ENCODE assay signal across 1 cellular context in the genomic region with DNA sequence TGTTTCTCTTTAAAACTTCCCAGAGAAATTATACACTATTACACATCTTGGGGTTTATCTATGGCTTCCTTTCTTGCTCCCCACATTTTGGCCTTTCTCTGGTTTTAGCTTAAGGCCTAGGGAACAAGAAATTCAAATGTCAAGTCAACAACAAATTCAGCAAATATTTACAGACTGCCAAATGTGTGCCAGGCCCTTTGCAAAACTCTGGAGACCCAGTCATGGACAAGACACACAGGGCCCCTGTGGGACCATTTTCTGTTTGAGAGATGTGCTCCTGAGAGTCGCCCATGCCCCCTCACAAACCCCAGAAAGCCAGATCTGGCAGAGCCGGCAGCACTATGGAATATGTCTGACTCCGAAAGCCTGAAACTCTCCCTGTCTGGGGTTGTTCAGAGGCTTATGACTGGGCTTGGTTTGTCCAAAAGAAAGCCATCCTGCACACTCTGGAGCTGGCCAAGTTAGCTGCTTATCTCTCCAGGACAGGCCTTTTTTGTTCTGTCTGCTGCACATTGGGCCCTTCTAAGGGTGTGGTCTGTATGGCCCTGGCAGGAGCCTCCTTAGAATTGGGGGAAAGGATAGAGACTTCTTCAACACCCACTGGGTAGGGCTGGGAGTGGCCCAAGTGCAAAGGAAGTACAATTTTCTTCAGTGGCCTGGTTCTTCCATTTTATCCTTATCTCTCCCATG.
TF ChIP-seq lines count a peak whose summit lies in the region.

No MANE protein-coding gene starts in this region.

TF ChIP-seq in K562, 482 proteins besides CTCF, POLR2A, EP300 and RAD21 (continued from another document and continues in another):
- TF ChIP-seq, protein P1, sequence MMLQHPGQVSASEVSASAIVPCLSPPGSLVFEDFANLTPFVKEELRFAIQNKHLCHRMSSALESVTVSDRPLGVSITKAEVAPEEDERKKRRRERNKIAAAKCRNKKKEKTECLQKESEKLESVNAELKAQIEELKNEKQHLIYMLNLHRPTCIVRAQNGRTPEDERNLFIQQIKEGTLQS (IDR thresholded peaks at IDR 0.05): no peak
- TF ChIP-seq, protein P1 (CRISPR knock-in tag; conservative IDR thresholded peaks at IDR 0.05): no peak
- TF ChIP-seq SMARCC2 (IDR thresholded peaks at IDR 0.05; ENCODE audit: low read depth) (peak; percentile 55; the same call in 1 of the 2 replicates), SMARCE1 (IDR thresholded peaks at IDR 0.05) (peak; percentile 78), HDGF (IDR thresholded peaks at IDR 0.05) (no peak), HDAC2 (IDR thresholded peaks at IDR 0.05) (peak; percentile 83), GATA2 (CRISPR knock-in tag; IDR thresholded peaks at IDR 0.05) (peak; percentile 69), NCOR1 (IDR thresholded peaks at IDR 0.05) (peak; percentile 88), RNF2 (IDR thresholded peaks at IDR 0.05) (peak; percentile 27; the same call in 1 of the 2 replicates), PRPF4 (IDR thresholded peaks at IDR 0.05; ENCODE audit: insufficient read depth, low read depth, low read length, poor library complexity, severe bottlenecking) (no peak), PHTF2 (CRISPR knock-in tag; IDR thresholded peaks at IDR 0.05) (no peak), KLF16 (IDR thresholded peaks at IDR 0.05) (peak; percentile 78), POU5F1 (IDR thresholded peaks at IDR 0.05; ENCODE audit: borderline replicate concordance, low read depth, low read length, partially characterized antibody) (no peak), EGR1 (conservative IDR thresholded peaks at IDR 0.05) (no peak), TBL1XR1 (IDR thresholded peaks at IDR 0.05; ENCODE audit: low read length in 2 of 2) (peak; percentile 74; a peak in 3 of 4 replicates), FOSL1 (tag; conservative IDR thresholded peaks at IDR 0.05) (peak; percentile 53; the same call in 1 of the 2 replicates), RBM14 (IDR thresholded peaks at IDR 0.05; ENCODE audit: borderline replicate concordance, insufficient read depth, low read depth, low read length) (no peak), SRSF3 (IDR thresholded peaks at IDR 0.05; ENCODE audit: insufficient read depth, low read length) (no peak), MAFG (tag; conservative IDR thresholded peaks at IDR 0.05) (no peak), SRF (CRISPR knock-in tag; IDR thresholded peaks at IDR 0.05) (peak in 1 of 2 experiments; percentile 64; a peak in 1 of 4 replicates), NFIC (IDR thresholded peaks at IDR 0.05) (peak; percentile 83), CCNT2 (IDR thresholded peaks at IDR 0.05; ENCODE audit: borderline replicate concordance, extremely low read depth, insufficient read length, low read depth, low read length) (peak; percentile 54), TAF9B (IDR thresholded peaks at IDR 0.05; ENCODE audit: partially characterized antibody) (no peak), ETS2 (tag; IDR thresholded peaks at IDR 0.05; ENCODE audit: borderline replicate concordance, poor library complexity, severe bottlenecking) (no peak), MYC (IDR thresholded peaks at IDR 0.05; ENCODE audit: low read depth, low read length) (peak; percentile 26; the same call in 1 of the 2 replicates), MYC (CRISPR knock-in tag; IDR thresholded peaks at IDR 0.05; ENCODE audit: borderline replicate concordance, low read depth) (no peak), CBFA2T2 (conservative IDR thresholded peaks at IDR 0.05) (peak; percentile 87), KLF1 (tag; IDR thresholded peaks at IDR 0.05) (peak; percentile 71; the same call in 1 of the 2 replicates), SOX6 (IDR thresholded peaks at IDR 0.05) (peak; percentile 90), STAT5A (IDR thresholded peaks at IDR 0.05; ENCODE audit: borderline replicate concordance, low read length) (peak; percentile 67), ZEB2 (IDR thresholded peaks at IDR 0.05) (peak; percentile 63; the same call in 1 of the 2 replicates), NFE2 (IDR thresholded peaks at IDR 0.05; ENCODE audit: low read depth) (peak; percentile 6; the same call in 1 of the 2 replicates), PHB2 (IDR thresholded peaks at IDR 0.05; ENCODE audit: low read depth) (0 out of 2 replicates have a peak, but pooled peaks have one; percentile 53), CREM (IDR thresholded peaks at IDR 0.05; ENCODE audit: low read depth) (peak; percentile 39; the same call in 1 of the 2 replicates), ARID1B (IDR thresholded peaks at IDR 0.05) (peak; percentile 96), MYNN (IDR thresholded peaks at IDR 0.05) (peak; percentile 90), MYNN (CRISPR knock-in tag; IDR thresholded peaks at IDR 0.05) (no peak), KLF13 (tag; IDR thresholded peaks at IDR 0.05; ENCODE audit: borderline replicate concordance, low read depth) (no peak), TEAD1 (CRISPR knock-in tag; IDR thresholded peaks at IDR 0.05) (no peak), PML (IDR thresholded peaks at IDR 0.05; ENCODE audit: low read length) (peak; percentile 61; the same call in 1 of the 2 replicates), PCBP1 (IDR thresholded peaks at IDR 0.05; ENCODE audit: low read depth, low read length, poor library complexity, severe bottlenecking) (no peak), HMG20B (CRISPR knock-in tag; IDR thresholded peaks at IDR 0.05) (no peak), JUND (IDR thresholded peaks at IDR 0.05; ENCODE audit: borderline replicate concordance, low read depth, low read length) (peak; percentile 62; the same call in 1 of the 2 replicates), JUND (tag; IDR thresholded peaks at IDR 0.05; ENCODE audit: borderline replicate concordance, low read depth, low read length) (no peak; the same call in 2 of the 3 replicates), EHMT2 (IDR thresholded peaks at IDR 0.05) (peak; percentile 77; the same call in 1 of the 2 replicates), ZNF23 (CRISPR knock-in tag; IDR thresholded peaks at IDR 0.05) (no peak), FOXK2 (conservative IDR thresholded peaks at IDR 0.05 in 1 of 2, IDR thresholded peaks at IDR 0.05 in 1 of 2; ENCODE audit: low read depth in 2 of 2) (peak in 1 of 2 experiments; percentile 22; a peak in 1 of 4 replicates), ZNF766 (CRISPR knock-in tag; conservative IDR thresholded peaks at IDR 0.05) (0 out of 2 replicates have a peak, but pooled peaks have one; percentile 43), TARDBP (IDR thresholded peaks at IDR 0.05) (peak; percentile 59; the same call in 1 of the 2 replicates), CHD1 (IDR thresholded peaks at IDR 0.05; ENCODE audit: low read length) (no peak), ZNF24 (IDR thresholded peaks at IDR 0.05) (no peak), TCF3 (CRISPR knock-in tag; IDR thresholded peaks at IDR 0.05) (peak; percentile 94), SMARCA4 (IDR thresholded peaks at IDR 0.05) (peak; percentile 91), POLR2AphosphoS5 (IDR thresholded peaks at IDR 0.05; ENCODE audit: control insufficient read depth, insufficient read depth, low read depth, low read length) (peak; percentile 84), NEUROD1 (IDR thresholded peaks at IDR 0.05; ENCODE audit: borderline replicate concordance, low read depth, low read length, partially characterized antibody) (peak; percentile 45), ARHGAP35 (IDR thresholded peaks at IDR 0.05; ENCODE audit: partially characterized antibody) (no peak), NRF1 (conservative IDR thresholded peaks at IDR 0.05 in 1 of 2, IDR thresholded peaks at IDR 0.05 in 1 of 2) (peak; percentile 60 to 65; a peak in 3 of 4 replicates), DIDO1 (tag; IDR thresholded peaks at IDR 0.05; ENCODE audit: low read depth) (no peak), ATF7 (IDR thresholded peaks at IDR 0.05) (peak; percentile 57; the same call in 1 of the 2 replicates), ZNF232 (CRISPR knock-in tag; IDR thresholded peaks at IDR 0.05) (0 out of 2 replicates have a peak, but pooled peaks have one; percentile 19), THRAP3 (IDR thresholded peaks at IDR 0.05; ENCODE audit: borderline replicate concordance) (no peak), MAFK (IDR thresholded peaks at IDR 0.05; ENCODE audit: low read length) (peak; percentile 7; the same call in 1 of the 2 replicates), CTBP1 (IDR thresholded peaks at IDR 0.05; ENCODE audit: borderline replicate concordance) (peak; percentile 97), CBFA2T3 (IDR thresholded peaks at IDR 0.05) (peak; percentile 93)
- TF ChIP-seq, protein P2, sequence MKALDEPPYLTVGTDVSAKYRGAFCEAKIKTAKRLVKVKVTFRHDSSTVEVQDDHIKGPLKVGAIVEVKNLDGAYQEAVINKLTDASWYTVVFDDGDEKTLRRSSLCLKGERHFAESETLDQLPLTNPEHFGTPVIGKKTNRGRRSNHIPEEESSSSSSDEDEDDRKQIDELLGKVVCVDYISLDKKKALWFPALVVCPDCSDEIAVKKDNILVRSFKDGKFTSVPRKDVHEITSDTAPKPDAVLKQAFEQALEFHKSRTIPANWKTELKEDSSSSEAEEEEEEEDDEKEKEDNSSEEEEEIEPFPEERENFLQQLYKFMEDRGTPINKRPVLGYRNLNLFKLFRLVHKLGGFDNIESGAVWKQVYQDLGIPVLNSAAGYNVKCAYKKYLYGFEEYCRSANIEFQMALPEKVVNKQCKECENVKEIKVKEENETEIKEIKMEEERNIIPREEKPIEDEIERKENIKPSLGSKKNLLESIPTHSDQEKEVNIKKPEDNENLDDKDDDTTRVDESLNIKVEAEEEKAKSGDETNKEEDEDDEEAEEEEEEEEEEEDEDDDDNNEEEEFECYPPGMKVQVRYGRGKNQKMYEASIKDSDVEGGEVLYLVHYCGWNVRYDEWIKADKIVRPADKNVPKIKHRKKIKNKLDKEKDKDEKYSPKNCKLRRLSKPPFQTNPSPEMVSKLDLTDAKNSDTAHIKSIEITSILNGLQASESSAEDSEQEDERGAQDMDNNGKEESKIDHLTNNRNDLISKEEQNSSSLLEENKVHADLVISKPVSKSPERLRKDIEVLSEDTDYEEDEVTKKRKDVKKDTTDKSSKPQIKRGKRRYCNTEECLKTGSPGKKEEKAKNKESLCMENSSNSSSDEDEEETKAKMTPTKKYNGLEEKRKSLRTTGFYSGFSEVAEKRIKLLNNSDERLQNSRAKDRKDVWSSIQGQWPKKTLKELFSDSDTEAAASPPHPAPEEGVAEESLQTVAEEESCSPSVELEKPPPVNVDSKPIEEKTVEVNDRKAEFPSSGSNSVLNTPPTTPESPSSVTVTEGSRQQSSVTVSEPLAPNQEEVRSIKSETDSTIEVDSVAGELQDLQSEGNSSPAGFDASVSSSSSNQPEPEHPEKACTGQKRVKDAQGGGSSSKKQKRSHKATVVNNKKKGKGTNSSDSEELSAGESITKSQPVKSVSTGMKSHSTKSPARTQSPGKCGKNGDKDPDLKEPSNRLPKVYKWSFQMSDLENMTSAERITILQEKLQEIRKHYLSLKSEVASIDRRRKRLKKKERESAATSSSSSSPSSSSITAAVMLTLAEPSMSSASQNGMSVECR (CRISPR knock-in tag; IDR thresholded peaks at IDR 0.05): no peak
- TF ChIP-seq, protein P3, sequence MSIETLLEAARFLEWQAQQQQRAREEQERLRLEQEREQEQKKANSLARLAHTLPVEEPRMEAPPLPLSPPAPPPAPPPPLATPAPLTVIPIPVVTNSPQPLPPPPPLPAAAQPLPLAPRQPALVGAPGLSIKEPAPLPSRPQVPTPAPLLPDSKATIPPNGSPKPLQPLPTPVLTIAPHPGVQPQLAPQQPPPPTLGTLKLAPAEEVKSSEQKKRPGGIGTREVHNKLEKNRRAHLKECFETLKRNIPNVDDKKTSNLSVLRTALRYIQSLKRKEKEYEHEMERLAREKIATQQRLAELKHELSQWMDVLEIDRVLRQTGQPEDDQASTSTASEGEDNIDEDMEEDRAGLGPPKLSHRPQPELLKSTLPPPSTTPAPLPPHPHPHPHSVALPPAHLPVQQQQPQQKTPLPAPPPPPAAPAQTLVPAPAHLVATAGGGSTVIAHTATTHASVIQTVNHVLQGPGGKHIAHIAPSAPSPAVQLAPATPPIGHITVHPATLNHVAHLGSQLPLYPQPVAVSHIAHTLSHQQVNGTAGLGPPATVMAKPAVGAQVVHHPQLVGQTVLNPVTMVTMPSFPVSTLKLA (conservative IDR thresholded peaks at IDR 0.05): 0 out of 4 replicates have a peak, but pooled peaks of 1 of the 2 experiments have one; percentile 34
- TF ChIP-seq, protein P4, sequence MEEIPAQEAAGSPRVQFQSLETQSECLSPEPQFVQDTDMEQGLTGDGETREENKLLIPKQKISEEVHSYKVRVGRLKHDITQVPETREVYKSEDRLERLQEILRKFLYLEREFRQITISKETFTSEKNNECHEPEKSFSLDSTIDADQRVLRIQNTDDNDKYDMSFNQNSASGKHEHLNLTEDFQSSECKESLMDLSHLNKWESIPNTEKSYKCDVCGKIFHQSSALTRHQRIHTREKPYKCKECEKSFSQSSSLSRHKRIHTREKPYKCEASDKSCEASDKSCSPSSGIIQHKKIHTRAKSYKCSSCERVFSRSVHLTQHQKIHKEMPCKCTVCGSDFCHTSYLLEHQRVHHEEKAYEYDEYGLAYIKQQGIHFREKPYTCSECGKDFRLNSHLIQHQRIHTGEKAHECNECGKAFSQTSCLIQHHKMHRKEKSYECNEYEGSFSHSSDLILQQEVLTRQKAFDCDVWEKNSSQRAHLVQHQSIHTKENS (CRISPR knock-in tag; IDR thresholded peaks at IDR 0.05): no peak
- TF ChIP-seq, protein P5, sequence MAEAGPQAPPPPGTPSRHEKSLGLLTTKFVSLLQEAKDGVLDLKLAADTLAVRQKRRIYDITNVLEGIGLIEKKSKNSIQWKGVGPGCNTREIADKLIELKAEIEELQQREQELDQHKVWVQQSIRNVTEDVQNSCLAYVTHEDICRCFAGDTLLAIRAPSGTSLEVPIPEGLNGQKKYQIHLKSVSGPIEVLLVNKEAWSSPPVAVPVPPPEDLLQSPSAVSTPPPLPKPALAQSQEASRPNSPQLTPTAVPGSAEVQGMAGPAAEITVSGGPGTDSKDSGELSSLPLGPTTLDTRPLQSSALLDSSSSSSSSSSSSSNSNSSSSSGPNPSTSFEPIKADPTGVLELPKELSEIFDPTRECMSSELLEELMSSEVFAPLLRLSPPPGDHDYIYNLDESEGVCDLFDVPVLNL (CRISPR knock-in tag; IDR thresholded peaks at IDR 0.05; ENCODE audit: low read depth): no peak
- TF ChIP-seq, protein P6, sequence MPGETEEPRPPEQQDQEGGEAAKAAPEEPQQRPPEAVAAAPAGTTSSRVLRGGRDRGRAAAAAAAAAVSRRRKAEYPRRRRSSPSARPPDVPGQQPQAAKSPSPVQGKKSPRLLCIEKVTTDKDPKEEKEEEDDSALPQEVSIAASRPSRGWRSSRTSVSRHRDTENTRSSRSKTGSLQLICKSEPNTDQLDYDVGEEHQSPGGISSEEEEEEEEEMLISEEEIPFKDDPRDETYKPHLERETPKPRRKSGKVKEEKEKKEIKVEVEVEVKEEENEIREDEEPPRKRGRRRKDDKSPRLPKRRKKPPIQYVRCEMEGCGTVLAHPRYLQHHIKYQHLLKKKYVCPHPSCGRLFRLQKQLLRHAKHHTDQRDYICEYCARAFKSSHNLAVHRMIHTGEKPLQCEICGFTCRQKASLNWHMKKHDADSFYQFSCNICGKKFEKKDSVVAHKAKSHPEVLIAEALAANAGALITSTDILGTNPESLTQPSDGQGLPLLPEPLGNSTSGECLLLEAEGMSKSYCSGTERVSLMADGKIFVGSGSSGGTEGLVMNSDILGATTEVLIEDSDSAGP (CRISPR knock-in tag; IDR thresholded peaks at IDR 0.05): no peak
- TF ChIP-seq, protein P7, sequence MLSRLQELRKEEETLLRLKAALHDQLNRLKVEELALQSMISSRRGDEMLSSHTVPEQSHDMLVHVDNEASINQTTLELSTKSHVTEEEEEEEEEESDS (CRISPR knock-in tag; IDR thresholded peaks at IDR 0.05): no peak
